21 cellular contexts compared by ENCODE assay signal in the genomic region with DNA sequence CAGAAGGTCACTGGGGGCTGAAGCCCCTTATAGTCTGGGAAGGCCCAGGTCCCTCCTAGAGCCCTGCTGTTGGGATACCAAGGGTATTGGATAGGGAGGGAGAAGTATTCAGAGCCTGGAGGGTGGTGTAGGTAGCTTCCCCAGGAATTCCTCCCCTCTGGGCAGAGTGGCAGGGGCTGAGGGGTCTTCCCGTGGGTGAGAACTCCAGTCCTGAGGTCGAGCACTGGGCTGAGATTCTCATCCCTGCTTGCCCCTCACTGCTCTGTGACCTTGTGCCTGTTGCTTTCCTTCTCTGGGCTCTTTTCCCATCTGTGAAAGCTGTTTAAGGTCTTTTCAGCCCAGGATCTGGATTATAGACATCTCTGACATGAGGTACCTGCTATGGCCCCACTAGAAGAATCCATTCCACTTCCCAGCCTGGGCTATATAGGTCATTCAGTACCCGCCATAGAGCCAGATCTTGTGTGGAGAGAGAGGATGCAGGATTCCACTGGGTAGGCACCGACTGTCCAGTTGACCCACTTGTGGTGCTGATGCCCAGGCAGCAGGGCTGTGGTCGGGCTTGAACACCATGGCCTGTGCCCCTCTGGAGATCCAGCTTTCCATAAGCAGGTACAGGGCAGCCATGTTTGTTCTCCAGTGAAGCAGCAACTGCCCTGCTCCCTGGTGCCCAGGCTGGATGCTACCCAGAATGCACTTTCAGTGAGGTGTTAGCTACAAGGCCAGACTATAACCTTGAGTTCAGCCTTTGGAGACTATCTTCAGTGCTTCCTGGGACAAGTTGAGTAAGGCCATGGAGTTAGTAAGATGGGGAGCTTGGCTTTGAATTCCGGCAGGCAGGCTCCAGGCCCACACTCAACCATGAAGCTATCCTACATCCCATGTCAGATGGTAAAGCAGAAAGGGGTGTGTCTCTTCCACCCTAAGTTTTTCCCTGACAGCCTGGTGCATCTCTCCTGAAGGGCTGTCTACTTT.
A peak's percentile ranks its signal among the peaks of the same experiment; 100 is the strongest.
DNase-seq lines count a peak whose midpoint lies in the region; ATAC-seq and TF ChIP-seq lines count a peak whose summit lies in the region.
"Had no signal": no experiment of that assay in that cellular context is flagged by ENCODE, and none has a peak within 500 bp of the region (broad histone marks: within the 10 kb centered on the region; RNA-seq: fewer than 3 reads in every experiment).

No MANE protein-coding gene starts in this region.

- H3K4me3 Mint-ChIP-seq in natural killer cell = no peak overlapping the region
- no peak overlapping the region for H3K4me3 Mint-ChIP-seq in Calu3 (ENCODE audit: low read depth, unreplicated experiment)
- H3K4me3 Mint-ChIP-seq: neural progenitor cell had no signal

- no peaks in the 10 kb centered on the region for H3K4me1 ChIP-seq in vagina
- H3K4me1 ChIP-seq: BLaER1, gastroesophageal sphincter, neural progenitor cell had no signal

- peaks cover 6% of the 10 kb centered on the region in 2 donors for H3K9me3 Mint-ChIP-seq in natural killer cell
- H3K9me3 Mint-ChIP-seq in Calu3 (ENCODE audit: low read depth, unreplicated experiment) = peaks cover 2% of the 10 kb centered on the region

- H3K27ac ChIP-seq in coronary artery = no peak overlapping the region
- no peak overlapping the region for H3K27ac ChIP-seq in vagina
- H3K27ac ChIP-seq: BLaER1, brain microvascular endothelial cell, gastroesophageal sphincter, neural progenitor cell had no signal

- TF ChIP-seq POLR2A in vagina (IDR thresholded peaks at IDR 0.05) = no peak

- TF ChIP-seq CTCF in coronary artery (IDR thresholded peaks at IDR 0.05) = no peak
- no peak for TF ChIP-seq CTCF in natural killer cell (IDR thresholded peaks at IDR 0.05)
- TF ChIP-seq CTCF in vagina (IDR thresholded peaks at IDR 0.05) = no peak
- no peak for TF ChIP-seq CTCF in Calu3 (IDR thresholded peaks at IDR 0.05; ENCODE audit: unreplicated experiment)

- ATAC-seq in natural killer cell (peak in 1 of 3 donors; percentile 10), HG03196 (IDR thresholded peaks at IDR 0.05; ENCODE audit: unreplicated experiment) (no peak)
- ATAC-seq: activated CD4-positive, CD25-positive, alpha-beta regulatory T cell treated with anti-CD3 and anti-CD28 coated beads, Interleukin-2, amount 50 U/mL, for 24 hours; gastroesophageal sphincter had no signal

- DNase-seq in activated effector memory CD4-positive, alpha-beta T cell treated with anti-CD3 and anti-CD28 coated beads, Interleukin-2, amount 50 U/mL, for 16 hours = peak; percentile 41
- DNase-seq in activated effector memory CD4-positive, alpha-beta T cell treated with Interleukin-2 at 50 U/mL for 16 hours = no peak
- DNase-seq in coronary artery (ENCODE audit: low spot score) (peak; percentile 66), natural killer cell (peak; percentile 9), vagina (ENCODE audit: extremely low spot score in 2 of 2) (peak; percentile 69 to 95), Calu3 (no peak)
- DNase-seq: brain microvascular endothelial cell, COR-L47, Karpas-422, MV-4-11, NCI-H1694 treated with DMSO at 0.1 percent for 48 hours, NCI-H2171 treated with DMSO at 0.1 percent for 48 hours, NCI-H524, SHP77 treated with DMSO at 0.1 percent for 48 hours, substantia nigra had no signal

- H3K36me3 ChIP-seq in vagina = peaks cover 0 to 19% of the 10 kb centered on the region in 2 donors

- CTCF ChIA-PET in Calu3 (lab: Charles Lee) = no interaction called here

- BruUV-seq in Calu3 (replicated peaks; lab: Mats Ljungman, UMichigan) = no TSS peak

- H3K27me3 ChIP-seq in vagina = no peaks in the 10 kb centered on the region
- H3K27me3 ChIP-seq: BLaER1, brain microvascular endothelial cell, gastroesophageal sphincter, neural progenitor cell had no signal

- H3K4me1 Mint-ChIP-seq in natural killer cell = no peaks in the 10 kb centered on the region
- no peaks in the 10 kb centered on the region for H3K4me1 Mint-ChIP-seq in Calu3 (ENCODE audit: low read depth, unreplicated experiment)
- H3K4me1 Mint-ChIP-seq: neural progenitor cell had no signal

- H3K9me3 ChIP-seq in vagina = no peaks in the 10 kb centered on the region

- H3K27ac Mint-ChIP-seq in natural killer cell = no peak overlapping the region
- H3K27ac Mint-ChIP-seq in Calu3 (ENCODE audit: unreplicated experiment) = no peak overlapping the region
- H3K27ac Mint-ChIP-seq: neural progenitor cell had no signal

- no peak overlapping the region for H3K4me3 ChIP-seq in coronary artery
- no peak overlapping the region for H3K4me3 ChIP-seq in vagina
- H3K4me3 ChIP-seq: BLaER1, gastroesophageal sphincter, neural progenitor cell had no signal

- no peaks in the 10 kb centered on the region for H3K27me3 Mint-ChIP-seq in natural killer cell (ENCODE audit: low read depth in 2 of 2)
- no peaks in the 10 kb centered on the region for H3K27me3 Mint-ChIP-seq in Calu3 (ENCODE audit: unreplicated experiment)
- H3K27me3 Mint-ChIP-seq: progenitor cell of endocrine pancreas had no signal

- H3K36me3 Mint-ChIP-seq in natural killer cell = peaks cover 8% of the 10 kb centered on the region
- H3K36me3 Mint-ChIP-seq in Calu3 (ENCODE audit: insufficient read depth, unreplicated experiment) = no peaks in the 10 kb centered on the region

- intact Hi-C loops in natural killer cell (cut with micrococcal nuclease) (no loop called here), vagina (cut with DNase I) (no loop called here), Calu3 (cut with micrococcal nuclease; ENCODE audit: unreplicated experiment) (no loop called here)

Comparison
In these comparisons a context has a peak if more than half of its experiments do, and no peak if none do; other contexts are left out.
1. DNase-seq: peak in activated effector memory CD4-positive, alpha-beta T cell treated with anti-CD3 and anti-CD28 coated beads, Interleukin-2, amount 50 U/mL, for 16 hours (single experiment), coronary artery (single experiment), natural killer cell (single experiment) and vagina (2 of 2); none in activated effector memory CD4-positive, alpha-beta T cell treated with Interleukin-2 at 50 U/mL for 16 hours (single experiment) and Calu3 (single experiment).